Comparison of ENCODE assay signal across 24 cellular contexts in the genomic region with DNA sequence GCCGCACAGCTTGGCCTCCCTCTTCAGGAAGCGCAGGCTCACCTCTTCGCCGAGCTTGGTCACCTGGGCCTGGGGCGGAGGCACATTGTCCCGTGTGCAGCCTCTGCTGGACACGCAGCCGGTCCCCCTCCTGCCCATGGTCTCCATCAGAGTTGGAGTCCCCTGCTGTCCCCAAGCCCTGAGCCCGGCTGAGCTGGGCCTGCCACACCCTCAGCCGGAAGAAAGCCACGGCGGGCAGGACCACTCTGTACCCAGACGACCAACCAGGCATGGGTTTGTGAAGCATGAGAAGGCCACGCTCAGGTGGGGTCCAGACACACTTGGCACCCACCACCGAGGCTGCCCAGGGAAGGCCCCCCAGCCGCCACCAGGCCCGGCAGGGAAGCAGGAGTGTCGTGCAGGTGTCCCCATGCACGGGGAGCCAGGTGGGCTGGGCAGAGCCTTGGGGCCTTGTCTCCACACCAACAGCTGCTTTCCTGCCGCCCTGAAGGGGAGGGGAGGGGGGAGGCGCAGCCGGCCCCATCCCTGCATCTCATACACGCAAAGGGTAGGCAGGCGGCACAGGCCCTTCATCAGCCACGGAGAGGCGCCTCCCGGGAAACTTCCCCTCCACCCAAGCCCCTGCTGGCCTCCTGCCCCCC. TPM values are rescaled to one million over a fixed set of nuclear protein-coding genes. Genes with fewer than 3 reads are reported as not detected.
"Had no signal": no experiment of that assay in that cellular context is flagged by ENCODE, and none has a peak within 500 bp of the region (broad histone marks: within the 10 kb centered on the region; RNA-seq: fewer than 3 reads in every experiment).

No MANE protein-coding gene starts in this region.

- H3K36me3 Mint-ChIP-seq: activated naive CD4-positive, alpha-beta T cell treated with anti-CD3 and anti-CD28 coated beads, Interleukin-2, amount 10 ng/mL, durations not matched to agents 7 days and 5 days; brain; naive thymus-derived CD4-positive, alpha-beta T cell; neural progenitor cell had no signal

- H3K27me3 Mint-ChIP-seq: activated CD4-positive, alpha-beta T cell treated with anti-CD3 and anti-CD28 coated beads, Interleukin-2, amount 10 ng/mL, durations not matched to agents 24 days and 14 days; activated CD8-positive, alpha-beta T cell treated with anti-CD3 and anti-CD28 coated beads for 36 hours; activated naive CD4-positive, alpha-beta T cell treated with anti-CD3 and anti-CD28 coated beads, Interleukin-2, amount 10 ng/mL, durations not matched to agents 7 days and 5 days; activated naive CD8-positive, alpha-beta T cell treated with anti-CD3 and anti-CD28 coated beads, Interleukin-2, amount 50 U/mL, for 24 hours; activated T-cell treated with anti-CD3 and anti-CD28 coated beads, Interleukin-2, amount 50 U/mL, for 24 hours; brain; naive thymus-derived CD4-positive, alpha-beta T cell had no signal

- H3K4me1 Mint-ChIP-seq: activated CD4-positive, alpha-beta T cell treated with anti-CD3 and anti-CD28 coated beads, Interleukin-2, amount 10 ng/mL, durations not matched to agents 24 days and 14 days; activated naive CD4-positive, alpha-beta T cell treated with anti-CD3 and anti-CD28 coated beads, Interleukin-2, amount 10 ng/mL, durations not matched to agents 7 days and 5 days; activated naive CD8-positive, alpha-beta T cell treated with anti-CD3 and anti-CD28 coated beads, Interleukin-2, amount 50 U/mL, for 24 hours; brain; endodermal cell; naive thymus-derived CD4-positive, alpha-beta T cell; neural progenitor cell; stimulated activated effector memory CD8-positive, alpha-beta T cell treated with anti-CD3 and anti-CD28 coated beads, Interleukin-12 subunit alpha, Interleukin-12 subunit beta, amount 100 ng/mL, for 72 hours had no signal

- H3K4me1 ChIP-seq: neural progenitor cell, prostate gland, testis, upper lobe of left lung had no signal

- ATAC-seq: activated CD8-positive, alpha-beta T cell treated with anti-CD3 and anti-CD28 coated beads for 36 hours; activated naive CD8-positive, alpha-beta T cell treated with anti-CD3 and anti-CD28 coated beads, Interleukin-2, amount 50 U/mL, for 24 hours; left cardiac atrium; naive thymus-derived CD4-positive, alpha-beta T cell; stimulated activated effector memory CD8-positive, alpha-beta T cell treated with anti-CD3 and anti-CD28 coated beads, Interleukin-12 subunit alpha, Interleukin-12 subunit beta, amount 100 ng/mL, for 72 hours had no signal

- H3K27ac ChIP-seq: epithelial cell of prostate, hepatocyte, neural progenitor cell, prostate gland, testis, upper lobe of left lung had no signal

- H3K4me3 Mint-ChIP-seq: activated CD4-positive, alpha-beta T cell treated with anti-CD3 and anti-CD28 coated beads, Interleukin-2, amount 10 ng/mL, durations not matched to agents 24 days and 14 days; activated CD8-positive, alpha-beta T cell treated with anti-CD3 and anti-CD28 coated beads for 36 hours; activated naive CD4-positive, alpha-beta T cell treated with anti-CD3 and anti-CD28 coated beads, Interleukin-2, amount 10 ng/mL, durations not matched to agents 7 days and 5 days; activated naive CD8-positive, alpha-beta T cell treated with anti-CD3 and anti-CD28 coated beads, Interleukin-2, amount 50 U/mL, for 24 hours; activated T-cell treated with anti-CD3 and anti-CD28 coated beads, Interleukin-2, amount 50 U/mL, for 24 hours; brain; endodermal cell; naive thymus-derived CD4-positive, alpha-beta T cell; neural progenitor cell; stimulated activated effector memory CD8-positive, alpha-beta T cell treated with anti-CD3 and anti-CD28 coated beads, Interleukin-12 subunit alpha, Interleukin-12 subunit beta, amount 100 ng/mL, for 72 hours had no signal

- H3K27ac Mint-ChIP-seq: activated CD4-positive, alpha-beta T cell treated with anti-CD3 and anti-CD28 coated beads, Interleukin-2, amount 10 ng/mL, durations not matched to agents 24 days and 14 days; activated CD8-positive, alpha-beta T cell treated with anti-CD3 and anti-CD28 coated beads for 36 hours; activated naive CD4-positive, alpha-beta T cell treated with anti-CD3 and anti-CD28 coated beads, Interleukin-2, amount 10 ng/mL, durations not matched to agents 7 days and 5 days; activated naive CD8-positive, alpha-beta T cell treated with anti-CD3 and anti-CD28 coated beads, Interleukin-2, amount 50 U/mL, for 24 hours; activated T-cell treated with anti-CD3 and anti-CD28 coated beads, Interleukin-2, amount 50 U/mL, for 24 hours; brain; endodermal cell; naive thymus-derived CD4-positive, alpha-beta T cell; neural progenitor cell had no signal

- H3K4me3 ChIP-seq: hepatocyte, neural progenitor cell, prostate gland, testis, upper lobe of left lung had no signal

- H3K9me3 ChIP-seq: prostate gland, testis, upper lobe of left lung had no signal

- FAIRE-seq: small intestine had no signal

- DNase-seq: activated CD4-positive, alpha-beta T cell treated with anti-CD3 and anti-CD28 coated beads, Interleukin-2, amount 10 ng/mL, durations not matched to agents 24 days and 14 days; activated CD8-positive, alpha-beta T cell treated with anti-CD3 and anti-CD28 coated beads for 36 hours; activated effector memory CD4-positive, alpha-beta T cell treated with Interleukin-2 at 50 U/mL for 16 hours; activated naive CD4-positive, alpha-beta T cell treated with anti-CD3 and anti-CD28 coated beads, Interleukin-2, amount 10 ng/mL, durations not matched to agents 7 days and 5 days; activated naive CD8-positive, alpha-beta T cell treated with anti-CD3 and anti-CD28 coated beads, Interleukin-2, amount 50 U/mL, for 24 hours; activated T-cell treated with anti-CD3 and anti-CD28 coated beads, Interleukin-2, amount 50 U/mL, for 24 hours; anterior cingulate cortex; caudate nucleus; endodermal cell; foreskin fibroblast; left cardiac atrium; mesendoderm; naive thymus-derived CD4-positive, alpha-beta T cell; small intestine; stimulated activated CD4-positive, alpha-beta T cell treated with anti-CD3 and anti-CD28 coated beads, Interleukin-15, amount 100 ng/mL, for 24 hours; stimulated activated CD4-positive, alpha-beta T cell treated with anti-CD3 and anti-CD28 coated beads, Interleukin-2, amount 100 ng/mL, for 48 hours; testis had no signal

- H3K9ac ChIP-seq: neural progenitor cell had no signal

- H3K27me3 ChIP-seq: hepatocyte, neural progenitor cell, testis, upper lobe of left lung had no signal

- H3K9me3 Mint-ChIP-seq: activated CD4-positive, alpha-beta T cell treated with anti-CD3 and anti-CD28 coated beads, Interleukin-2, amount 10 ng/mL, durations not matched to agents 24 days and 14 days; activated CD8-positive, alpha-beta T cell treated with anti-CD3 and anti-CD28 coated beads for 36 hours; activated naive CD4-positive, alpha-beta T cell treated with anti-CD3 and anti-CD28 coated beads, Interleukin-2, amount 10 ng/mL, durations not matched to agents 7 days and 5 days; activated naive CD8-positive, alpha-beta T cell treated with anti-CD3 and anti-CD28 coated beads, Interleukin-2, amount 50 U/mL, for 24 hours; activated T-cell treated with anti-CD3 and anti-CD28 coated beads, Interleukin-2, amount 50 U/mL, for 24 hours; brain; endodermal cell; naive thymus-derived CD4-positive, alpha-beta T cell; neural progenitor cell; stimulated activated effector memory CD8-positive, alpha-beta T cell treated with anti-CD3 and anti-CD28 coated beads, Interleukin-12 subunit alpha, Interleukin-12 subunit beta, amount 100 ng/mL, for 72 hours had no signal

- H3K36me3 ChIP-seq: neural progenitor cell, prostate gland, upper lobe of left lung had no signal

- H3K4me2 ChIP-seq: hepatocyte, neural progenitor cell had no signal

RNA-seq across cellular contexts. Expression of gene CCDC154, which starts 5.2 kb away (rescaled TPM):
- polyA plus RNA-seq: naive thymus-derived CD4-positive, alpha-beta T cell had no signal

RNA-seq across cellular contexts. Expression of gene PERCC1, which starts 8.3 kb away (rescaled TPM):
- polyA plus RNA-seq: hepatocyte; naive thymus-derived CD4-positive, alpha-beta T cell had no signal
